ENCODE assay signal across 13 cellular contexts in genomic region chr2:225027061-225027762, GRCh38. TPM values are rescaled to one million over a fixed set of nuclear protein-coding genes. Genes with fewer than 3 reads are reported as not detected.
DNase-seq lines count a peak whose midpoint lies in the region; ATAC-seq and TF ChIP-seq lines count a peak whose summit lies in the region.
"Had no signal": no experiment of that assay in that cellular context is flagged by ENCODE, and none has a peak within 500 bp of the region (broad histone marks: within the 10 kb centered on the region; RNA-seq: fewer than 3 reads in every experiment).

No MANE protein-coding gene starts in this region.

- no peak for TF ChIP-seq POLR2A in NB4 (IDR thresholded peaks at IDR 0.05; ENCODE audit: extremely low read depth, insufficient read length)

- peak; percentile 70 for ATAC-seq in stimulated activated naive CD8-positive, alpha-beta T cell treated with anti-CD3 and anti-CD28 coated beads, Interleukin-15, Interleukin-2, amounts not matched to agents 100 U/mL and 50 U/mL, for 24 hours
- no peak for ATAC-seq in HG02798 (IDR thresholded peaks at IDR 0.05; ENCODE audit: poor library complexity, unreplicated experiment)

- in situ Hi-C loops in ACHN (cut with HindIII; ENCODE audit: low pct_ligation_motif_present, low pct_unique_long_range_greater_than_20kb, low sequenced_read_pairs): no loop called here

- peak overlapping the region; percentile 1 for H3K4me3 Mint-ChIP-seq in activated T-cell treated with anti-CD3 and anti-CD28 coated beads, Interleukin-2, amount 50 U/mL, for 24 hours
- peak overlapping the region; percentile 20 for H3K4me3 Mint-ChIP-seq in activated naive CD8-positive, alpha-beta T cell treated with anti-CD3 and anti-CD28 coated beads for 36 hours

- H3K36me3 Mint-ChIP-seq in activated T-cell treated with anti-CD3 and anti-CD28 coated beads, Interleukin-2, amount 50 U/mL, for 24 hours (ENCODE audit: low read depth): peaks cover 35% of the 10 kb centered on the region
- H3K36me3 Mint-ChIP-seq in activated naive CD8-positive, alpha-beta T cell treated with anti-CD3 and anti-CD28 coated beads for 36 hours: peaks cover 53% of the 10 kb centered on the region

- no peaks in the 10 kb centered on the region for H3K27me3 Mint-ChIP-seq in activated T-cell treated with anti-CD3 and anti-CD28 coated beads, Interleukin-2, amount 50 U/mL, for 24 hours
- no peaks in the 10 kb centered on the region for H3K27me3 Mint-ChIP-seq in activated naive CD8-positive, alpha-beta T cell treated with anti-CD3 and anti-CD28 coated beads for 36 hours

- H3K4me1 Mint-ChIP-seq in activated T-cell treated with anti-CD3 and anti-CD28 coated beads, Interleukin-2, amount 50 U/mL, for 24 hours (ENCODE audit: low read depth): peaks cover 83% of the 10 kb centered on the region
- H3K4me1 Mint-ChIP-seq in activated naive CD8-positive, alpha-beta T cell treated with anti-CD3 and anti-CD28 coated beads for 36 hours: peaks cover 71% of the 10 kb centered on the region

- peak overlapping the region; percentile 63 for H3K27ac Mint-ChIP-seq in activated T-cell treated with anti-CD3 and anti-CD28 coated beads, Interleukin-2, amount 50 U/mL, for 24 hours
- H3K27ac Mint-ChIP-seq in activated naive CD8-positive, alpha-beta T cell treated with anti-CD3 and anti-CD28 coated beads for 36 hours: peak overlapping the region; percentile 44

- DNase-seq in activated T-cell treated with anti-CD3 and anti-CD28 coated beads, Interleukin-2, amount 50 U/mL, for 24 hours: no peak
- DNase-seq in activated T-cell treated with anti-CD3 and anti-CD28 coated beads for 4 hours (no peak), NB4 (ENCODE audit: low read depth) (peak; percentile 62), ACHN (no peak), NCI-H2196 treated with DMSO at 0.1 percent for 48 hours (lab: John Stamatoyannopoulos, UW; ENCODE audit: unreplicated experiment) (no peak)
- peak; percentile 35 for DNase-seq in activated naive CD8-positive, alpha-beta T cell treated with anti-CD3 and anti-CD28 coated beads for 36 hours
- peak; percentile 54 for DNase-seq in stimulated activated naive CD8-positive, alpha-beta T cell treated with anti-CD3 and anti-CD28 coated beads, Interleukin-15, Interleukin-2, amounts not matched to agents 100 U/mL and 50 U/mL, for 24 hours
- DNase-seq: EL, HCEC 1CT, NCI-H446, small intestine had no signal

- H3K4me3 ChIP-seq in NB4 (ENCODE audit: low read depth, low read length): no peak overlapping the region
- H3K4me3 ChIP-seq: vagina had no signal

- no peak for TF ChIP-seq CTCF in NB4 (IDR thresholded peaks at IDR 0.05; ENCODE audit: low read depth, low read length)

- no peaks in the 10 kb centered on the region for H3K9me3 Mint-ChIP-seq in activated T-cell treated with anti-CD3 and anti-CD28 coated beads, Interleukin-2, amount 50 U/mL, for 24 hours
- H3K9me3 Mint-ChIP-seq in activated naive CD8-positive, alpha-beta T cell treated with anti-CD3 and anti-CD28 coated beads for 36 hours: peaks cover 3% of the 10 kb centered on the region

RNA-seq across cellular contexts. Expression of gene DOCK10, which starts 15.1 kb away (rescaled TPM):
- total RNA-seq in activated naive CD8-positive, alpha-beta T cell treated with anti-CD3 and anti-CD28 coated beads for 36 hours: 100 to 1,000 TPM; 154 to 159 TPM

Comparison
In these comparisons a context has a peak if more than half of its experiments do, and no peak if none do; other contexts are left out.
1. DNase-seq: peak in NB4 (single experiment), activated naive CD8-positive, alpha-beta T cell treated with anti-CD3 and anti-CD28 coated beads for 36 hours (single experiment) and stimulated activated naive CD8-positive, alpha-beta T cell treated with anti-CD3 and anti-CD28 coated beads, Interleukin-15, Interleukin-2, amounts not matched to agents 100 U/mL and 50 U/mL, for 24 hours (single experiment); none in activated T-cell treated with anti-CD3 and anti-CD28 coated beads, Interleukin-2, amount 50 U/mL, for 24 hours (single experiment), activated T-cell treated with anti-CD3 and anti-CD28 coated beads for 4 hours (single experiment), ACHN (single experiment) and NCI-H2196 treated with DMSO at 0.1 percent for 48 hours (single experiment).